ENCODE assay signal across 7 cellular contexts in the genomic region with DNA sequence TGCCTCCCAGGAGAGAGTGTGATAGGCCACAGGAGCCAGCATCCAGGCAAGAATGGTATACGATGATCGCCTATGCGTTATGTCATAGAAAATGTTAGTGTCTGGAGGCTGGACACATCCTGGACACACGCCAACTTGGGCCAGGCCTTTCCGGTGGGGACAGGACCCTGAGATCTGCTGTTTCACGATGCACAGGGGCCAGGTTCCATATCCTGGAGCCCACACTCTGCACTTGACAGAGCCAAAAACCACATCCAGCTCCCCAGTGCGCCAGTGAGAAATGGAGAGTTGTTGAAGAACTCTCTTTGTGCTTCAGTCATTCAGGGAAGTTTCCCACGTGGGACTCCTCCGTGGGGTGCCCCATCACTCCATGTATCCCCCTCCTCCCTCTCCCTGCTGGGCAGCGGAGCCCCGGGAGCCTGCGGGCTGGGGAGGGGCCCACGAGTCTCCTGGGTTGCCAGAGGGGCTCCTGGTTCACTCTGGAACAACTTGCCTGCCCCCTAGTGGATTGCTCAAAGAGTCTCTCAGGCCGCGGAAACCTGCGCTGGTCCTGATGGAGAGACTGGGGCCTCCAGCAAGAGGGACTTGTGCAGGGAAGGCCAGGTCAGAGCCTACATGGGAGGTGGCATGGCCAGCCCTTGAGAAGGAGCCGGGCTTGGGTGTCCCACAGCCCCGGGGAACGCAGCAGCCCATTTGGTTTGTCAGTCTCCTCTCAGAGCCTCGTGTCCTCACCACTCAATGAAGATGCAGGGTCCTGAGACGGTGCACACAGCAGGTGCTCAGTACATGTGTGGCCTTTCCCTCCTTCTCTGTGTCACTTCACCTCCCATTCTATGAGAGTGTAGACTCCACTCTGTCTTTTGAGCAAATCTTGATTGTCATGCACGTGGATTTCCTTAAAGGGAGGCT. TPM values are rescaled to one million over a fixed set of nuclear protein-coding genes. Genes with fewer than 3 reads are reported as not detected.
DNase-seq lines count a peak whose midpoint lies in the region; ATAC-seq, FAIRE-seq and TF ChIP-seq lines count a peak whose summit lies in the region.

No MANE protein-coding gene starts in this region.

- H3K27me3 ChIP-seq in pancreas: no peaks in the 10 kb centered on the region

- FAIRE-seq in frontal cortex (lab: Jason Lieb, UNC) (no peak), pancreas (lab: Jason Lieb, UNC) (no peak)

- 29 to 34% methylated on average over 22 of the region's 22 CpGs for WGBS in pancreas, 2 donors

- no peak overlapping the region for H3K27ac ChIP-seq in pancreas

- no peaks in the 10 kb centered on the region for H3K36me3 ChIP-seq in pancreas

- TF ChIP-seq CTCF in GM12872 (IDR thresholded peaks at IDR 0.05; ENCODE audit: insufficient read depth, low read depth, low read length): peak; percentile 85
- TF ChIP-seq CTCF in LNCAP (IDR thresholded peaks at IDR 0.05): peak; percentile 88
- peak; percentile 36 to 75 (median 66) for TF ChIP-seq CTCF in pancreas (IDR thresholded peaks at IDR 0.05)

- DNase-seq in SHP77 treated with DMSO at 0.1 percent for 48 hours (lab: John Stamatoyannopoulos, UW): peak; percentile 60
- DNase-seq in activated effector memory CD4-positive, alpha-beta T cell treated with Interleukin-2 at 50 U/mL for 16 hours: peak; percentile 43
- peak; percentile 46 to 80 for DNase-seq in frontal cortex (ENCODE audit: low spot score in 2 of 2)
- peak; percentile 40 to 81 (median 64) for DNase-seq in pancreas
- peak; percentile 72 for DNase-seq in ureter (ENCODE audit: low spot score)

- no peaks in the 10 kb centered on the region for H3K9me3 ChIP-seq in pancreas

- H3K4me1 ChIP-seq in pancreas: no peaks in the 10 kb centered on the region

- no peak overlapping the region for H3K4me3 ChIP-seq in pancreas

- ATAC-seq in pancreas: peak in 3 of 4 donors; percentile 86 to 92 (median 89)

- intact Hi-C loops in pancreas (cut with DNase I): no loop called here

RNA-seq across cellular contexts. Expression of a gene that starts 10.2 kb away (rescaled TPM):
- total RNA-seq in frontal cortex (0.41 TPM), pancreas (10 to 100 TPM in 2 of 6 donors, 1 to 10 TPM in 4; 5.7 to 26.0 (median 8.9) TPM), ureter (83.7 TPM)
- 10 to 100 TPM; 27.3 to 43.0 TPM for polyA plus RNA-seq in pancreas
